In genomic region chr18:8238507-8238906, GRCh38 we compare ENCODE assay signal across 1 cellular context.
TF ChIP-seq lines count a peak whose summit lies in the region.

No MANE protein-coding gene starts in this region.

TF ChIP-seq in HepG2, 621 proteins besides CTCF, POLR2A, EP300 and RAD21 (continued from another document and continues in another):
- peak; percentile 70 for TF ChIP-seq ARID5B (CRISPR knock-in tag; IDR thresholded peaks at IDR 0.05)
- peak; percentile 77; the same call in 1 of the 2 replicates for TF ChIP-seq ZNF232 (CRISPR knock-in tag; IDR thresholded peaks at IDR 0.05; ENCODE audit: borderline replicate concordance)
- no peak for TF ChIP-seq HOXA3 (CRISPR knock-in tag; IDR thresholded peaks at IDR 0.05)
- TF ChIP-seq ZNF556 (CRISPR knock-in tag; IDR thresholded peaks at IDR 0.05; ENCODE audit: borderline replicate concordance) = no peak
- no peak for TF ChIP-seq DMTF1 (CRISPR knock-in tag; IDR thresholded peaks at IDR 0.05)
- TF ChIP-seq ZFYVE20 (CRISPR knock-in tag; IDR thresholded peaks at IDR 0.05; ENCODE audit: borderline replicate concordance, low read depth) = no peak
- no peak for TF ChIP-seq JUNB (CRISPR knock-in tag; IDR thresholded peaks at IDR 0.05; ENCODE audit: borderline replicate concordance)
- peak; percentile 60; the same call in 1 of the 2 replicates for TF ChIP-seq TBX3 (IDR thresholded peaks at IDR 0.05; ENCODE audit: borderline replicate concordance)
- no peak for TF ChIP-seq CREBL2 (CRISPR knock-in tag; IDR thresholded peaks at IDR 0.05; ENCODE audit: borderline replicate concordance)
- TF ChIP-seq HNF4G (IDR thresholded peaks at IDR 0.05; ENCODE audit: borderline replicate concordance, low read depth, low read length) = peak; percentile 58; the same call in 1 of the 2 replicates
- no peak for TF ChIP-seq HNF4G (CRISPR knock-in tag; IDR thresholded peaks at IDR 0.05; ENCODE audit: borderline replicate concordance, low read depth)
- TF ChIP-seq DR1 (CRISPR knock-in tag; IDR thresholded peaks at IDR 0.05) = no peak
- TF ChIP-seq ZNF274 (CRISPR knock-in tag; IDR thresholded peaks at IDR 0.05) = no peak
- TF ChIP-seq CERS6 (CRISPR knock-in tag; IDR thresholded peaks at IDR 0.05) = no peak
- TF ChIP-seq ZNF687 (CRISPR knock-in tag; IDR thresholded peaks at IDR 0.05) = no peak
- TF ChIP-seq DBP (CRISPR knock-in tag; IDR thresholded peaks at IDR 0.05; ENCODE audit: not compliant biosample characterization) = no peak
- no peak for TF ChIP-seq XBP1 (CRISPR knock-in tag; IDR thresholded peaks at IDR 0.05)
- no peak for TF ChIP-seq AFF4 (CRISPR knock-in tag; IDR thresholded peaks at IDR 0.05)
- TF ChIP-seq ZBTB33 (CRISPR knock-in tag; IDR thresholded peaks at IDR 0.05) = no peak
- TF ChIP-seq ZNF784 (CRISPR knock-in tag; IDR thresholded peaks at IDR 0.05; ENCODE audit: borderline replicate concordance) = no peak
- no peak for TF ChIP-seq ATF3 (CRISPR knock-in tag; IDR thresholded peaks at IDR 0.05)
- no peak for TF ChIP-seq HDAC2 (CRISPR knock-in tag; IDR thresholded peaks at IDR 0.05)
- no peak for TF ChIP-seq ZMYM3 (CRISPR knock-in tag; IDR thresholded peaks at IDR 0.05)
- no peak for TF ChIP-seq SRY (CRISPR knock-in tag; IDR thresholded peaks at IDR 0.05)
- TF ChIP-seq ZNF331 (CRISPR knock-in tag; IDR thresholded peaks at IDR 0.05) = peak; percentile 55; the same call in 1 of the 2 replicates
- no peak for TF ChIP-seq HIC2 (CRISPR knock-in tag; IDR thresholded peaks at IDR 0.05; ENCODE audit: low read depth)
- peak; percentile 42; the same call in 1 of the 2 replicates for TF ChIP-seq ETV5 (CRISPR knock-in tag; IDR thresholded peaks at IDR 0.05; ENCODE audit: borderline replicate concordance)
- TF ChIP-seq ZSCAN29 (CRISPR knock-in tag; conservative IDR thresholded peaks at IDR 0.05) = no peak
- TF ChIP-seq TBP (CRISPR knock-in tag; IDR thresholded peaks at IDR 0.05) = no peak
- TF ChIP-seq CREM (IDR thresholded peaks at IDR 0.05) = peak; percentile 25; the same call in 1 of the 2 replicates
- no peak for TF ChIP-seq CREM (CRISPR knock-in tag; IDR thresholded peaks at IDR 0.05)
- no peak for TF ChIP-seq TSC22D2 (CRISPR knock-in tag; IDR thresholded peaks at IDR 0.05; ENCODE audit: borderline replicate concordance)
